Comparison of ENCODE assay signal across 9 cellular contexts in genomic region chr1:32716312-32717126, GRCh38. TPM values are rescaled to one million over a fixed set of nuclear protein-coding genes. Genes with fewer than 3 reads are reported as not detected.
DNase-seq lines count a peak whose midpoint lies in the region; ATAC-seq and TF ChIP-seq lines count a peak whose summit lies in the region.
"Had no signal": no experiment of that assay in that cellular context is flagged by ENCODE, and none has a peak within 500 bp of the region (broad histone marks: within the 10 kb centered on the region; RNA-seq: fewer than 3 reads in every experiment).

No MANE protein-coding gene starts in this region.

- no peak overlapping the region for H3K4me3 ChIP-seq in mucosa of descending colon

- no peaks in the 10 kb centered on the region for H3K9me3 ChIP-seq in mucosa of descending colon

- DNase-seq in SIG-M5 treated with dmso at 0.1 percent for 504 hours (lab: John Stamatoyannopoulos, UW; ENCODE audit: unreplicated experiment) (peak; percentile 59), SIG-M5 (lab: John Stamatoyannopoulos, UW) (no peak), NCI-H1105 (lab: John Stamatoyannopoulos, UW) (peak; percentile 94), mucosa of descending colon (peak; percentile 97 to 99 (median 98)), ureter (ENCODE audit: low spot score) (peak; percentile 93)
- no peak for DNase-seq in central memory CD8-positive, alpha-beta T cell (ENCODE audit: low spot score in 2 of 2)
- DNase-seq: activated T-cell treated with anti-CD3 and anti-CD28 coated beads, Interleukin-2, amount 50 U/mL, for 4 hours had no signal

- H3K4me3 Mint-ChIP-seq in central memory CD8-positive, alpha-beta T cell = no peak overlapping the region
- H3K4me3 Mint-ChIP-seq: activated T-cell treated with anti-CD3 and anti-CD28 coated beads, Interleukin-2, amount 50 U/mL, for 4 hours had no signal

- H3K36me3 Mint-ChIP-seq in central memory CD8-positive, alpha-beta T cell (ENCODE audit: insufficient read depth) = peaks cover 3% of the 10 kb centered on the region

- no peak for TF ChIP-seq CTCF in mucosa of descending colon (IDR thresholded peaks at IDR 0.05)

- no peaks in the 10 kb centered on the region for H3K36me3 ChIP-seq in mucosa of descending colon (ENCODE audit: low read depth)

- peaks cover 7% of the 10 kb centered on the region for H3K4me1 ChIP-seq in mucosa of descending colon (ENCODE audit: low read depth)

- peak; percentile 79 for ATAC-seq in SK-N-SH treated with all-trans-retinoic acid at 6 μM for 48 hours
- peak; percentile 25 for ATAC-seq in central memory CD8-positive, alpha-beta T cell (replicated peaks; ENCODE audit: extremely low read depth, poor library complexity, severe bottlenecking)
- peak; percentile 92 for ATAC-seq in mucosa of descending colon
- no peak for ATAC-seq in GM19455 (IDR thresholded peaks at IDR 0.05; ENCODE audit: unreplicated experiment)

- intact Hi-C loops in mucosa of descending colon (cut with DNase I, micrococcal nuclease) = loop anchor here in 1 of 2 donors (5.0 kb wide), 1 partner anchor 56 kb away; no protein-coding TSS in a partner anchor

- peaks cover 8% of the 10 kb centered on the region for H3K4me1 Mint-ChIP-seq in central memory CD8-positive, alpha-beta T cell

- H3K9me3 Mint-ChIP-seq in central memory CD8-positive, alpha-beta T cell = no peaks in the 10 kb centered on the region
- H3K9me3 Mint-ChIP-seq: activated T-cell treated with anti-CD3 and anti-CD28 coated beads, Interleukin-2, amount 50 U/mL, for 4 hours had no signal

- no peak overlapping the region for H3K27ac Mint-ChIP-seq in central memory CD8-positive, alpha-beta T cell (ENCODE audit: low read depth)

- peaks cover 7% of the 10 kb centered on the region for H3K27me3 Mint-ChIP-seq in central memory CD8-positive, alpha-beta T cell

TF ChIP-seq in SK-N-SH treated with all-trans-retinoic acid at 6 μM for 48 hours, 23 proteins besides CTCF, POLR2A, EP300 and RAD21:
- TF ChIP-seq SNAI2 (CRISPR knock-in tag; IDR thresholded peaks at IDR 0.05) (no peak), BACH2 (CRISPR knock-in tag; IDR thresholded peaks at IDR 0.05; ENCODE audit: borderline replicate concordance) (no peak), ISL1 (CRISPR knock-in tag; IDR thresholded peaks at IDR 0.05) (no peak), ESRRG (CRISPR knock-in tag; IDR thresholded peaks at IDR 0.05) (no peak), ZNF8 (CRISPR knock-in tag; IDR thresholded peaks at IDR 0.05) (no peak), TOX (CRISPR knock-in tag; IDR thresholded peaks at IDR 0.05; ENCODE audit: borderline replicate concordance) (no peak), CREB5 (CRISPR knock-in tag; IDR thresholded peaks at IDR 0.05; ENCODE audit: low read depth) (no peak), OSR1 (CRISPR knock-in tag; IDR thresholded peaks at IDR 0.05) (no peak), GLIS3 (CRISPR knock-in tag; IDR thresholded peaks at IDR 0.05) (no peak), ZFP30 (CRISPR knock-in tag; IDR thresholded peaks at IDR 0.05) (no peak), ZNF565 (CRISPR knock-in tag; conservative IDR thresholded peaks at IDR 0.05; ENCODE audit: low read depth) (no peak), PPARA (CRISPR knock-in tag; IDR thresholded peaks at IDR 0.05; ENCODE audit: borderline replicate concordance) (no peak), ZFP3 (CRISPR knock-in tag; IDR thresholded peaks at IDR 0.05) (no peak), CSRNP3 (CRISPR knock-in tag; IDR thresholded peaks at IDR 0.05) (no peak), POU6F1 (CRISPR knock-in tag; IDR thresholded peaks at IDR 0.05; ENCODE audit: borderline replicate concordance, low read depth) (no peak), ARNTL (CRISPR knock-in tag; IDR thresholded peaks at IDR 0.05; ENCODE audit: borderline replicate concordance, low read depth) (no peak), TCF4 (CRISPR knock-in tag; IDR thresholded peaks at IDR 0.05; ENCODE audit: borderline replicate concordance) (no peak)
- TF ChIP-seq, protein P1, sequence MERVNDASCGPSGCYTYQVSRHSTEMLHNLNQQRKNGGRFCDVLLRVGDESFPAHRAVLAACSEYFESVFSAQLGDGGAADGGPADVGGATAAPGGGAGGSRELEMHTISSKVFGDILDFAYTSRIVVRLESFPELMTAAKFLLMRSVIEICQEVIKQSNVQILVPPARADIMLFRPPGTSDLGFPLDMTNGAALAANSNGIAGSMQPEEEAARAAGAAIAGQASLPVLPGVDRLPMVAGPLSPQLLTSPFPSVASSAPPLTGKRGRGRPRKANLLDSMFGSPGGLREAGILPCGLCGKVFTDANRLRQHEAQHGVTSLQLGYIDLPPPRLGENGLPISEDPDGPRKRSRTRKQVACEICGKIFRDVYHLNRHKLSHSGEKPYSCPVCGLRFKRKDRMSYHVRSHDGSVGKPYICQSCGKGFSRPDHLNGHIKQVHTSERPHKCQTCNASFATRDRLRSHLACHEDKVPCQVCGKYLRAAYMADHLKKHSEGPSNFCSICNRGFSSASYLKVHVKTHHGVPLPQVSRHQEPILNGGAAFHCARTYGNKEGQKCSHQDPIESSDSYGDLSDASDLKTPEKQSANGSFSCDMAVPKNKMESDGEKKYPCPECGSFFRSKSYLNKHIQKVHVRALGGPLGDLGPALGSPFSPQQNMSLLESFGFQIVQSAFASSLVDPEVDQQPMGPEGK (CRISPR knock-in tag; IDR thresholded peaks at IDR 0.05; ENCODE audit: borderline replicate concordance) = no peak

RNA-seq across cellular contexts. Expression of gene SYNC, which starts 13.9 kb away (rescaled TPM):
- total RNA-seq in mucosa of descending colon (10 to 100 TPM; 14.3 to 19.2 (median 14.6) TPM), ureter (6.4 TPM)
- total RNA-seq: activated T-cell treated with anti-CD3 and anti-CD28 coated beads, Interleukin-2, amount 50 U/mL, for 4 hours had no signal

Comparison
In these comparisons a context has a peak if more than half of its experiments do, and no peak if none do; other contexts are left out.
1. DNase-seq: peak in SIG-M5 treated with dmso at 0.1 percent for 504 hours (single experiment), NCI-H1105 (single experiment), mucosa of descending colon (3 of 3) and ureter (single experiment); none in SIG-M5 (single experiment) and central memory CD8-positive, alpha-beta T cell (0 of 2).